In the genomic region with DNA sequence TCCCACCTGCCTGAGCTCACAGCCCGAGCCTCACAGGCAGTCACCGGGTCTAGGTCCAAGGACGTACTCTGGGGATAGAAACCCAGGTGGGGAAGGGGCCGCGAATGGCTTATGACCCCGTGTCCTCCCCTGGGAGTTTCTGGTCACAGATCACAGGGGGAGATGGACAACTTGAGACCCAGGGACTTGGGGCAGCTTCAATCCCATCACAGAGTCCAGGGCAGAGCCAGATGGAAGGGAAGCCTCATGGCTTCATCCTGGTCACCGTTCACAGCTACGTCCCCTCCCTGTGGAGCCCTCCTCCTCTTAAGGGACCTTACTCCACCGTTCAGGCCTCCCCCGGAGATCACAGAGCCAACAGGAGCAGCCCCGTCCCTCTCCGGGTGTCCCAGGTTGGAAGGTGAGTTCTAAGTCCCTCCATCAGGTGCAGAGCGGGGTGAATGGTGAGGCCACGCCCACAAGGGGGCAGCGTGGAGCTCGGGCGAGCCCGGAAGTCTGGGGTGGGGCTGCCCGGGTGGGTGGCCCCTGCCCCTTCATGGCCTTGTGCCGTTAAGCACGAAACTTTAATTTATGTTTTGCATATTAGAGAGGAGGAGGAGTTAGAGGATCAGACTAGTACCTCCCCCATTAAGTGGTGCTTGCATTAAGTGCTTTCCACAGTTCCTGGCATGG, we compare ENCODE assay signal across 9 cellular contexts. TPM values are rescaled to one million over a fixed set of nuclear protein-coding genes. Genes with fewer than 3 reads are reported as not detected.
DNase-seq lines count a peak whose midpoint lies in the region; ATAC-seq and TF ChIP-seq lines count a peak whose summit lies in the region.
"Not testable (repeated sequence)": the region's sequence is repeated elsewhere in the genome, so short reads cannot be mapped to it uniquely, and the experiment has no call there.
"Had no signal": no experiment of that assay in that cellular context is flagged by ENCODE, and none has a peak within 500 bp of the region (broad histone marks: within the 10 kb centered on the region; RNA-seq: fewer than 3 reads in every experiment).

No MANE protein-coding gene starts in this region.

- DNase-seq in T-helper 2 cell treated with Interferon-gamma antibody and Interleukin-4, amounts not matched to agents 5 μg/mL and 100 μg/mL, for 36 hours (ENCODE audit: low spot score) = peak; percentile 64
- DNase-seq in activated T-cell treated with anti-CD3 and anti-CD28 coated beads for 24 hours (ENCODE audit: low read depth) (peak; percentile 60), naive B cell (peak; percentile 79)
- DNase-seq in central memory CD8-positive, alpha-beta T cell (ENCODE audit: low spot score in 2 of 2) = peak; percentile 59 to 64
- peak; percentile 38 to 48 (median 46) for DNase-seq in stimulated activated CD4-positive, alpha-beta T cell treated with anti-CD3 and anti-CD28 coated beads, TNF-alpha, amount 100 ng/mL, for 48 hours (ENCODE audit: low read depth in 3 of 3)

- not testable (repeated sequence) for H3K9me3 Mint-ChIP-seq in T-helper 2 cell treated with Interferon-gamma antibody and Interleukin-4, amounts not matched to agents 5 μg/mL and 100 μg/mL, for 36 hours; central memory CD8-positive, alpha-beta T cell; naive B cell

- H3K4me1 Mint-ChIP-seq in T-helper 2 cell treated with Interferon-gamma antibody and Interleukin-4, amounts not matched to agents 5 μg/mL and 100 μg/mL, for 36 hours (ENCODE audit: low read depth) = peaks cover 30% of the 10 kb centered on the region
- H3K4me1 Mint-ChIP-seq in central memory CD8-positive, alpha-beta T cell = peaks cover 38% of the 10 kb centered on the region
- peaks cover 25 to 50% (median 45%) of the 10 kb centered on the region in 3 donors for H3K4me1 Mint-ChIP-seq in naive B cell

- ATAC-seq in GM18505 (IDR thresholded peaks at IDR 0.05; ENCODE audit: unreplicated experiment) (peak; percentile 62), HG03039 (IDR thresholded peaks at IDR 0.05; ENCODE audit: unreplicated experiment) (peak; percentile 51), naive B cell (ENCODE audit: low read depth in 2 of 2) (peak; percentile 76 to 81)
- ATAC-seq in central memory CD8-positive, alpha-beta T cell (replicated peaks; ENCODE audit: extremely low read depth, poor library complexity, severe bottlenecking) = peak; percentile 82

- TF ChIP-seq POLR2A in GM18505 (IDR thresholded peaks at IDR 0.05; ENCODE audit: borderline replicate concordance, extremely low read depth, insufficient read depth, insufficient read length) = not testable (repeated sequence)

- not testable (repeated sequence) for H3K4me3 Mint-ChIP-seq in T-helper 2 cell treated with Interferon-gamma antibody and Interleukin-4, amounts not matched to agents 5 μg/mL and 100 μg/mL, for 36 hours; central memory CD8-positive, alpha-beta T cell
- H3K4me3 Mint-ChIP-seq in naive B cell = peak overlapping the region in 3 of 8 donors; percentile 15 to 47 (median 29)

- H3K27me3 Mint-ChIP-seq in T-helper 2 cell treated with Interferon-gamma antibody and Interleukin-4, amounts not matched to agents 5 μg/mL and 100 μg/mL, for 36 hours (ENCODE audit: low read depth); central memory CD8-positive, alpha-beta T cell; naive B cell: not testable (repeated sequence)

- H3K36me3 Mint-ChIP-seq in T-helper 2 cell treated with Interferon-gamma antibody and Interleukin-4, amounts not matched to agents 5 μg/mL and 100 μg/mL, for 36 hours (ENCODE audit: low read depth) = peaks cover 43% of the 10 kb centered on the region
- H3K36me3 Mint-ChIP-seq in central memory CD8-positive, alpha-beta T cell (ENCODE audit: insufficient read depth) = not testable (repeated sequence)
- H3K36me3 Mint-ChIP-seq in naive B cell = peaks cover 10 to 12% of the 10 kb centered on the region in 2 donors

- H3K27ac Mint-ChIP-seq in T-helper 2 cell treated with Interferon-gamma antibody and Interleukin-4, amounts not matched to agents 5 μg/mL and 100 μg/mL, for 36 hours = not testable (repeated sequence)
- peak overlapping the region; percentile 64 for H3K27ac Mint-ChIP-seq in central memory CD8-positive, alpha-beta T cell (ENCODE audit: low read depth)
- H3K27ac Mint-ChIP-seq in naive B cell = peak overlapping the region in 1 of 6 donors; percentile 47

RNA-seq across cellular contexts. Expression of a gene that starts 5.4 kb away (rescaled TPM):
- 100 to 1,000 TPM; 129 to 246 (median 160) TPM for polyA plus RNA-seq in naive B cell (ENCODE audit: low read depth in 6 of 6)
- polyA plus RNA-seq: mammary epithelial cell had no signal

RNA-seq across cellular contexts. Expression of a gene that starts 20.3 kb away (rescaled TPM):
- 10 to 100 TPM in 3 of 6 donors, 1 to 10 TPM in 3; 7.1 to 25.7 (median 10.3) TPM for polyA plus RNA-seq in naive B cell (ENCODE audit: low read depth in 6 of 6)
- polyA plus RNA-seq: mammary epithelial cell, psoas muscle had no signal

RNA-seq across cellular contexts. Expression of a gene that starts 46.3 kb away (rescaled TPM):
- 1 to 10 TPM in 1 of 6 donors, under 1 TPM in 3, not detected in 2; 0.29 to 1.1 (median 0.76) TPM for polyA plus RNA-seq in naive B cell (ENCODE audit: low read depth in 6 of 6)
- polyA plus RNA-seq: mammary epithelial cell had no signal

RNA-seq across cellular contexts. Expression of a gene that starts 56.0 kb away (rescaled TPM):
- under 1 TPM in 3 of 6 donors, not detected in 3; 0.06 to 0.09 (median 0.08) TPM for polyA plus RNA-seq in naive B cell (ENCODE audit: low read depth in 6 of 6)
- polyA plus RNA-seq: mammary epithelial cell had no signal

Comparison
In these comparisons a context has a peak if more than half of its experiments do, and no peak if none do; other contexts are left out.
1. Peak in every context shown above with its lines: DNase-seq and ATAC-seq.